ENCODE assay signal across 30 cellular contexts in the genomic region with DNA sequence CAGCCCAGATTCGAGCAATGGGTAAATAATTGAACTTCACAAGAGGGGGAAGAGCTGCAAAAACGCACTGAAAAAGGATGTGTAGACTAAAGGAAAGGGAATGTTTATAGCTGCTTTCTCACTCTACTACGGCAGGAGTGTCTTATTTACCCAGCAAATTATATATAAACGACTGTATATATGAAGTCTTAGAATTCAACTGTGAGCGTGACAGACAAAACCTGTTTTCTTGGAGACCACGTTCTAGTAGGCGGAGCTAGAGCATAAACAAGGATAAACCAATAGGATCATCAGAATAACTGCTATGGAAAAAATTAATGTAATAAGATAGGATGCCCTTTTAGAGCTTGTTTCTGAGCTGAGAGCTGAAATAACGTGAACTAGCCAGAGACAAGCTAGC.
"Had no signal": no experiment of that assay in that cellular context is flagged by ENCODE, and none has a peak within 500 bp of the region (broad histone marks: within the 10 kb centered on the region; RNA-seq: fewer than 3 reads in every experiment).

No MANE protein-coding gene starts in this region.

- H3K27me3 Mint-ChIP-seq: activated B cell treated with CpG ODN at 0.5 μM for 24 hours; activated naive CD8-positive, alpha-beta T cell; activated T-helper 17 cell treated with anti-CD3 and anti-CD28 coated beads, Interleukin-2, amount 50 U/mL, for 72 hours; central memory CD8-positive, alpha-beta T cell; dendritic cell treated with granulocyte-macrophage colony-stimulating factor and Interleukin-4, amounts not matched to agents 40 ng/mL and 50 ng/mL, for 4 days; T-helper 17 cell had no signal

- H3K4me3 Mint-ChIP-seq: activated B cell treated with CpG ODN at 0.5 μM for 24 hours; activated CD8-positive, alpha-beta T cell treated with anti-CD3 and anti-CD28 coated beads for 36 hours; activated naive CD8-positive, alpha-beta T cell; activated T-cell treated with anti-CD3 and anti-CD28 coated beads, Interleukin-2, amount 50 U/mL, for 4 hours; activated T-helper 17 cell treated with anti-CD3 and anti-CD28 coated beads, Interleukin-2, amount 50 U/mL, for 72 hours; central memory CD8-positive, alpha-beta T cell; dendritic cell treated with granulocyte-macrophage colony-stimulating factor and Interleukin-4, amounts not matched to agents 40 ng/mL and 50 ng/mL, for 4 days; endodermal cell; T-helper 17 cell; T-helper 2 cell treated with Interferon-gamma antibody and Interleukin-4, amounts not matched to agents 5 μg/mL and 100 μg/mL, for 36 hours had no signal

- H3K27ac ChIP-seq: brain microvascular endothelial cell, coronary artery, dorsolateral prefrontal cortex, WERI-Rb-1 had no signal

- H3K36me3 ChIP-seq: brain microvascular endothelial cell, WERI-Rb-1 had no signal

- H3K27me3 ChIP-seq: brain microvascular endothelial cell had no signal

- H3K4me3 ChIP-seq: coronary artery, dorsolateral prefrontal cortex had no signal

- ATAC-seq: activated CD4-positive, CD25-positive, alpha-beta regulatory T cell treated with anti-CD3 and anti-CD28 coated beads, Interleukin-2, amount 50 U/mL, for 24 hours; activated CD8-positive, alpha-beta T cell treated with anti-CD3 and anti-CD28 coated beads for 36 hours; activated T-cell treated with anti-CD3 and anti-CD28 coated beads, Interleukin-2, amount 50 U/mL, for 4 hours; activated T-helper 17 cell treated with anti-CD3 and anti-CD28 coated beads, Interleukin-2, amount 50 U/mL, for 72 hours; esophagus mucosa; T-helper 17 cell had no signal

- DNase-seq: activated B cell treated with CpG ODN at 0.5 μM for 24 hours; activated CD4-positive, alpha-beta T cell treated with anti-CD3 and anti-CD28 coated beads for 48 hours; activated CD4-positive, alpha-beta T cell treated with anti-CD3 and anti-CD28 coated beads, Interleukin-2, amount 50 U/mL, for 1 hour; activated CD4-positive, alpha-beta T cell treated with anti-CD3 and anti-CD28 coated beads, Interleukin-2, amount 50 U/mL, for 48 hours; activated CD8-positive, alpha-beta memory T cell treated with anti-CD3 and anti-CD28 coated beads for 24 hours; activated CD8-positive, alpha-beta T cell treated with anti-CD3 and anti-CD28 coated beads for 36 hours; activated effector memory CD4-positive, alpha-beta T cell treated with Interleukin-2 at 50 U/mL for 16 hours; activated gamma-delta T cell treated with Interleukin-2 at 50 U/mL for 16 hours; activated naive CD4-positive, alpha-beta T cell treated with anti-CD3 and anti-CD28 coated beads, Interleukin-2, amount 50 U/mL, for 16 hours; activated naive CD4-positive, alpha-beta T cell treated with Interleukin-2 at 50 U/mL for 16 hours; activated T-cell treated with anti-CD3 and anti-CD28 coated beads, Interleukin-2, amount 50 U/mL, for 4 hours; amniotic stem cell; anterior cingulate cortex; brain microvascular endothelial cell; dorsolateral prefrontal cortex; effector memory CD4-positive, alpha-beta T cell; endodermal cell; foreskin fibroblast; head of caudate nucleus; T-helper 17 cell; T1000; WERI-Rb-1 had no signal

- H3K27ac Mint-ChIP-seq: activated B cell treated with CpG ODN at 0.5 μM for 24 hours; activated CD8-positive, alpha-beta T cell treated with anti-CD3 and anti-CD28 coated beads for 36 hours; activated naive CD8-positive, alpha-beta T cell; activated T-helper 17 cell treated with anti-CD3 and anti-CD28 coated beads, Interleukin-2, amount 50 U/mL, for 72 hours; dendritic cell treated with granulocyte-macrophage colony-stimulating factor and Interleukin-4, amounts not matched to agents 40 ng/mL and 50 ng/mL, for 4 days; endodermal cell; T-helper 17 cell; T-helper 2 cell treated with Interferon-gamma antibody and Interleukin-4, amounts not matched to agents 5 μg/mL and 100 μg/mL, for 36 hours had no signal

- H3K9me3 Mint-ChIP-seq: activated T-helper 17 cell treated with anti-CD3 and anti-CD28 coated beads, Interleukin-2, amount 50 U/mL, for 72 hours; endodermal cell had no signal

- H3K4me1 Mint-ChIP-seq: activated B cell treated with CpG ODN at 0.5 μM for 24 hours; activated T-helper 17 cell treated with anti-CD3 and anti-CD28 coated beads, Interleukin-2, amount 50 U/mL, for 72 hours; central memory CD8-positive, alpha-beta T cell; T-helper 17 cell had no signal

- H3K36me3 Mint-ChIP-seq: activated naive CD8-positive, alpha-beta T cell had no signal
